In genomic region chr17:15436399-15437369, GRCh38 we compare ENCODE assay signal across 1 cellular context.
TF ChIP-seq lines count a peak whose summit lies in the region.

No MANE protein-coding gene starts in this region.

TF ChIP-seq in K562, 482 proteins besides CTCF, POLR2A, EP300 and RAD21 (continued from another document):
- no peak for TF ChIP-seq RBM25 (IDR thresholded peaks at IDR 0.05; ENCODE audit: low read depth, low read length, severe bottlenecking)
- TF ChIP-seq ZNF184 (CRISPR knock-in tag; IDR thresholded peaks at IDR 0.05): no peak
- TF ChIP-seq EHMT2 (IDR thresholded peaks at IDR 0.05): peak; percentile 83; the same call in 1 of the 2 replicates
- TF ChIP-seq, protein P1, sequence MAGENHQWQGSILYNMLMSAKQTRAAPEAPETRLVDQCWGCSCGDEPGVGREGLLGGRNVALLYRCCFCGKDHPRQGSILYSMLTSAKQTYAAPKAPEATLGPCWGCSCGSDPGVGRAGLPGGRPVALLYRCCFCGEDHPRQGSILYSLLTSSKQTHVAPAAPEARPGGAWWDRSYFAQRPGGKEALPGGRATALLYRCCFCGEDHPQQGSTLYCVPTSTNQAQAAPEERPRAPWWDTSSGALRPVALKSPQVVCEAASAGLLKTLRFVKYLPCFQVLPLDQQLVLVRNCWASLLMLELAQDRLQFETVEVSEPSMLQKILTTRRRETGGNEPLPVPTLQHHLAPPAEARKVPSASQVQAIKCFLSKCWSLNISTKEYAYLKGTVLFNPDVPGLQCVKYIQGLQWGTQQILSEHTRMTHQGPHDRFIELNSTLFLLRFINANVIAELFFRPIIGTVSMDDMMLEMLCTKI (IDR thresholded peaks at IDR 0.05; ENCODE audit: partially characterized antibody): no peak
- TF ChIP-seq, protein P2, sequence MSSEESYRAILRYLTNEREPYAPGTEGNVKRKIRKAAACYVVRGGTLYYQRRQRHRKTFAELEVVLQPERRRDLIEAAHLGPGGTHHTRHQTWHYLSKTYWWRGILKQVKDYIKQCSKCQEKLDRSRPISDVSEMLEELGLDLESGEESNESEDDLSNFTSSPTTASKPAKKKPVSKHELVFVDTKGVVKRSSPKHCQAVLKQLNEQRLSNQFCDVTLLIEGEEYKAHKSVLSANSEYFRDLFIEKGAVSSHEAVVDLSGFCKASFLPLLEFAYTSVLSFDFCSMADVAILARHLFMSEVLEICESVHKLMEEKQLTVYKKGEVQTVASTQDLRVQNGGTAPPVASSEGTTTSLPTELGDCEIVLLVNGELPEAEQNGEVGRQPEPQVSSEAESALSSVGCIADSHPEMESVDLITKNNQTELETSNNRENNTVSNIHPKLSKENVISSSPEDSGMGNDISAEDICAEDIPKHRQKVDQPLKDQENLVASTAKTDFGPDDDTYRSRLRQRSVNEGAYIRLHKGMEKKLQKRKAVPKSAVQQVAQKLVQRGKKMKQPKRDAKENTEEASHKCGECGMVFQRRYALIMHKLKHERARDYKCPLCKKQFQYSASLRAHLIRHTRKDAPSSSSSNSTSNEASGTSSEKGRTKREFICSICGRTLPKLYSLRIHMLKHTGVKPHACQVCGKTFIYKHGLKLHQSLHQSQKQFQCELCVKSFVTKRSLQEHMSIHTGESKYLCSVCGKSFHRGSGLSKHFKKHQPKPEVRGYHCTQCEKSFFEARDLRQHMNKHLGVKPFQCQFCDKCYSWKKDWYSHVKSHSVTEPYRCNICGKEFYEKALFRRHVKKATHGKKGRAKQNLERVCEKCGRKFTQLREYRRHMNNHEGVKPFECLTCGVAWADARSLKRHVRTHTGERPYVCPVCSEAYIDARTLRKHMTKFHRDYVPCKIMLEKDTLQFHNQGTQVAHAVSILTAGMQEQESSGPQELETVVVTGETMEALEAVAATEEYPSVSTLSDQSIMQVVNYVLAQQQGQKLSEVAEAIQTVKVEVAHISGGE (CRISPR knock-in tag; IDR thresholded peaks at IDR 0.05): 0 out of 6 replicates have a peak, but pooled peaks of 1 of the 3 experiments have one; percentile 18
- TF ChIP-seq ETV6 (IDR thresholded peaks at IDR 0.05; ENCODE audit: borderline replicate concordance in 1 of 2, low read depth in 2 of 2, low read length in 1 of 2): peak; percentile 99
- peak; percentile 95 for TF ChIP-seq ETV6 (CRISPR knock-in tag; IDR thresholded peaks at IDR 0.05; ENCODE audit: borderline replicate concordance)
- TF ChIP-seq ZNF143 (CRISPR knock-in tag; IDR thresholded peaks at IDR 0.05): no peak
- TF ChIP-seq CBFA2T2 (conservative IDR thresholded peaks at IDR 0.05): no peak
- TF ChIP-seq ZBTB40 (IDR thresholded peaks at IDR 0.05): peak; percentile 87
- no peak for TF ChIP-seq ZBTB40 (CRISPR knock-in tag; IDR thresholded peaks at IDR 0.05)
- peak; percentile 75 for TF ChIP-seq E2F8 (IDR thresholded peaks at IDR 0.05; ENCODE audit: low read depth, partially characterized antibody)
- TF ChIP-seq GABPA (tag; conservative IDR thresholded peaks at IDR 0.05; ENCODE audit: low read depth): peak; percentile 83
- peak; percentile 64 for TF ChIP-seq CTCFL (IDR thresholded peaks at IDR 0.05; ENCODE audit: borderline replicate concordance, insufficient read depth, low read depth, low read length, poor library complexity, severe bottlenecking)
- TF ChIP-seq BDP1 (IDR thresholded peaks at IDR 0.05; ENCODE audit: insufficient read depth, insufficient read length): no peak
- peak; percentile 83 for TF ChIP-seq PHF20 (IDR thresholded peaks at IDR 0.05; ENCODE audit: partially characterized antibody)
